ENCODE assay signal across 26 cellular contexts in genomic region chr14:94695231-94695630, GRCh38.
DNase-seq lines count a peak whose midpoint lies in the region; ATAC-seq and TF ChIP-seq lines count a peak whose summit lies in the region.
"Had no signal": no experiment of that assay in that cellular context is flagged by ENCODE, and none has a peak within 500 bp of the region (broad histone marks: within the 10 kb centered on the region; RNA-seq: fewer than 3 reads in every experiment).

No MANE protein-coding gene starts in this region.

- H3K79me2 ChIP-seq in GM23338 (replicated peaks; ENCODE audit: insufficient read depth): no peaks in the 10 kb centered on the region

- no peaks in the 10 kb centered on the region for H3K36me3 Mint-ChIP-seq in neural crest cell (ENCODE audit: low read depth)
- H3K36me3 Mint-ChIP-seq in GM23338 (ENCODE audit: low read depth): no peaks in the 10 kb centered on the region
- H3K36me3 Mint-ChIP-seq: CD14-positive monocyte; CD4-positive, alpha-beta memory T cell; CD4-positive, CD25-positive, alpha-beta regulatory T cell; CD8-positive, alpha-beta memory T cell had no signal

- H3K9ac ChIP-seq in mesenchymal stem cell (ENCODE audit: low read length): no peak overlapping the region

- H2BK12ac ChIP-seq in mesenchymal stem cell (ENCODE audit: low read length in 2 of 2): no peak overlapping the region

- no peaks in the 10 kb centered on the region for H3K4me1 Mint-ChIP-seq in stimulated activated naive CD8-positive, alpha-beta T cell treated with anti-CD3 and anti-CD28 coated beads, Interleukin-15, amount 100 ng/mL, for 72 hours
- H3K4me1 Mint-ChIP-seq in neural crest cell: peaks cover 9% of the 10 kb centered on the region
- H3K4me1 Mint-ChIP-seq in GM23338: peaks cover 9% of the 10 kb centered on the region
- H3K4me1 Mint-ChIP-seq: B cell; CD4-positive, CD25-positive, alpha-beta regulatory T cell had no signal

- no peak overlapping the region for H3K27ac Mint-ChIP-seq in stimulated activated naive CD8-positive, alpha-beta T cell treated with anti-CD3 and anti-CD28 coated beads, Interleukin-15, amount 100 ng/mL, for 72 hours
- H3K27ac Mint-ChIP-seq in neural crest cell (ENCODE audit: unreplicated experiment): peak overlapping the region; percentile 35
- no peak overlapping the region for H3K27ac Mint-ChIP-seq in GM23338
- H3K27ac Mint-ChIP-seq: B cell; CD4-positive, alpha-beta memory T cell; CD4-positive, CD25-positive, alpha-beta regulatory T cell; CD8-positive, alpha-beta memory T cell had no signal

- H3K23ac ChIP-seq in mesenchymal stem cell (ENCODE audit: low read length in 2 of 2): no peak overlapping the region

- H3K27me3 Mint-ChIP-seq in stimulated activated naive CD8-positive, alpha-beta T cell treated with anti-CD3 and anti-CD28 coated beads, Interleukin-15, amount 100 ng/mL, for 72 hours: peaks cover 55% of the 10 kb centered on the region
- peaks cover 15% of the 10 kb centered on the region for H3K27me3 Mint-ChIP-seq in neural crest cell (ENCODE audit: low read depth)
- peaks cover 17% of the 10 kb centered on the region for H3K27me3 Mint-ChIP-seq in GM23338 (ENCODE audit: insufficient read depth, low read depth, poor library complexity)
- H3K27me3 Mint-ChIP-seq: CD4-positive, CD25-positive, alpha-beta regulatory T cell had no signal

- no peak overlapping the region for H2BK120ac ChIP-seq in mesenchymal stem cell (ENCODE audit: low read depth, low read length)

- no peak overlapping the region for H4K91ac ChIP-seq in mesenchymal stem cell (ENCODE audit: low read length)

- H3K4ac ChIP-seq in mesenchymal stem cell (ENCODE audit: low read depth in 1 of 2, low read length in 2 of 2): no peak overlapping the region

- 91% methylated on average over 18 of the region's 18 CpGs for WGBS in mesenchymal stem cell
- WGBS in sigmoid colon, 2 donors: 91 to 94% methylated on average over 18 of the region's 18 CpGs

- no peak overlapping the region for H3K4me3 ChIP-seq in mesenchymal stem cell (ENCODE audit: insufficient read depth in 1 of 2, low read depth in 1 of 2, low read length in 2 of 2)
- no peak overlapping the region for H3K4me3 ChIP-seq in upper lobe of right lung
- no peak overlapping the region for H3K4me3 ChIP-seq in sigmoid colon
- no peak overlapping the region for H3K4me3 ChIP-seq in GM23338
- H3K4me3 ChIP-seq: A549, GM12878 had no signal

- H3K4me2 ChIP-seq in mesenchymal stem cell (ENCODE audit: low read length, poor library complexity, severe bottlenecking) (no peak overlapping the region), GM23338 (no peak overlapping the region)
- H3K4me2 ChIP-seq: A549 had no signal

- no peaks in the 10 kb centered on the region for H3K79me1 ChIP-seq in mesenchymal stem cell (replicated peaks; ENCODE audit: low read length, poor library complexity, severe bottlenecking)

- no peak overlapping the region for H3K4me3 Mint-ChIP-seq in stimulated activated naive CD8-positive, alpha-beta T cell treated with anti-CD3 and anti-CD28 coated beads, Interleukin-15, amount 100 ng/mL, for 72 hours
- H3K4me3 Mint-ChIP-seq in neural crest cell: no peak overlapping the region
- H3K4me3 Mint-ChIP-seq in GM23338: no peak overlapping the region
- H3K4me3 Mint-ChIP-seq: B cell; CD14-positive monocyte; CD4-positive, alpha-beta memory T cell; CD4-positive, CD25-positive, alpha-beta regulatory T cell had no signal

- H3K36me3 ChIP-seq in mesenchymal stem cell (ENCODE audit: control insufficient read depth in 1 of 2, insufficient read depth in 2 of 2, low read depth in 1 of 2, low read length in 2 of 2): no peaks in the 10 kb centered on the region
- no peaks in the 10 kb centered on the region for H3K36me3 ChIP-seq in upper lobe of right lung
- no peaks in the 10 kb centered on the region for H3K36me3 ChIP-seq in sigmoid colon
- H3K36me3 ChIP-seq in GM23338 (ENCODE audit: insufficient read depth): no peaks in the 10 kb centered on the region

- no peaks in the 10 kb centered on the region for H3K9me3 Mint-ChIP-seq in stimulated activated naive CD8-positive, alpha-beta T cell treated with anti-CD3 and anti-CD28 coated beads, Interleukin-15, amount 100 ng/mL, for 72 hours
- no peaks in the 10 kb centered on the region for H3K9me3 Mint-ChIP-seq in neural crest cell
- H3K9me3 Mint-ChIP-seq in GM23338: no peaks in the 10 kb centered on the region
- H3K9me3 Mint-ChIP-seq: CD4-positive, alpha-beta memory T cell; CD8-positive, alpha-beta memory T cell had no signal

- DNase-seq in stimulated activated naive CD8-positive, alpha-beta T cell treated with anti-CD3 and anti-CD28 coated beads, Interleukin-15, amount 100 ng/mL, for 72 hours: no peak
- DNase-seq in stimulated activated naive CD8-positive, alpha-beta T cell treated with anti-CD3 and anti-CD28 coated beads, Interleukin-15, Interleukin-2, amounts not matched to agents 100 U/mL and 50 U/mL, for 24 hours: no peak
- DNase-seq in mesenchymal stem cell: no peak
- DNase-seq in neural crest cell (ENCODE audit: low read depth, low spot score): no peak
- DNase-seq in upper lobe of right lung: no peak
- no peak for DNase-seq in sigmoid colon
- DNase-seq in GM23338 (ENCODE audit: low spot score): no peak
- DNase-seq: AML-193; C1 segment of cervical spinal cord; CD4-positive, alpha-beta memory T cell; CD4-positive, CD25-positive, alpha-beta regulatory T cell; CD8-positive, alpha-beta memory T cell; COR-L47; DMS 273 treated with DMSO at 0.1 percent for 48 hours; DMS153; DMS53; DMS79; DND-41; EL; GDM1 had no signal

- TF ChIP-seq CTCF in neural crest cell (conservative IDR thresholded peaks at IDR 0.05): no peak
- no peak for TF ChIP-seq CTCF in upper lobe of right lung (IDR thresholded peaks at IDR 0.05)
- no peak for TF ChIP-seq CTCF in sigmoid colon (IDR thresholded peaks at IDR 0.05)
- TF ChIP-seq CTCF in GM23338 (conservative IDR thresholded peaks at IDR 0.05; ENCODE audit: low read depth in 2 of 2): no peak

- H3F3A ChIP-seq in GM23338 (replicated peaks; ENCODE audit: low read depth): no peaks in the 10 kb centered on the region

- H4K20me1 ChIP-seq in GM23338 (replicated peaks; ENCODE audit: insufficient read depth): no peaks in the 10 kb centered on the region

- H3K27me3 ChIP-seq in mesenchymal stem cell (ENCODE audit: control insufficient read depth in 1 of 2, insufficient read depth in 1 of 2, low read length in 2 of 2): peaks cover 4 to 29% of the 10 kb centered on the region in 2 experiments
- H3K27me3 ChIP-seq in upper lobe of right lung: peaks cover 4% of the 10 kb centered on the region
- H3K27me3 ChIP-seq in sigmoid colon: no peaks in the 10 kb centered on the region
- peaks cover 6% of the 10 kb centered on the region; the same call in 1 of the 2 replicates for H3K27me3 ChIP-seq in GM23338 (ENCODE audit: insufficient read depth)

- intact Hi-C loops in upper lobe of right lung (cut with DNase I) (no loop called here), sigmoid colon (cut with DNase I) (no loop called here)

- H3K14ac ChIP-seq in mesenchymal stem cell (ENCODE audit: low read length in 2 of 2): no peak overlapping the region

- TF ChIP-seq EP300 in sigmoid colon (IDR thresholded peaks at IDR 0.05): no peak

- no peak for TF ChIP-seq POLR2A in sigmoid colon (IDR thresholded peaks at IDR 0.05)

- no peak overlapping the region for H2AFZ ChIP-seq in mesenchymal stem cell (ENCODE audit: low read depth, low read length)
- H2AFZ ChIP-seq in GM23338: no peak overlapping the region

- peak overlapping the region; percentile 23 for H2AK5ac ChIP-seq in mesenchymal stem cell (ENCODE audit: low read length, severe bottlenecking)

- H3K18ac ChIP-seq in mesenchymal stem cell (ENCODE audit: low read depth in 1 of 2, low read length in 2 of 2): no peak overlapping the region

- H3K27ac ChIP-seq in mesenchymal stem cell (ENCODE audit: low read length, poor library complexity, severe bottlenecking) (no peak overlapping the region), upper lobe of right lung (no peak overlapping the region), sigmoid colon (no peak overlapping the region), GM23338 (ENCODE audit: low read depth) (no peak overlapping the region)
- H3K27ac ChIP-seq: 22Rv1, A549 had no signal

- H3K9me2 ChIP-seq in GM23338 (ENCODE audit: insufficient read depth): no peaks in the 10 kb centered on the region

- H3K4me1 ChIP-seq in mesenchymal stem cell (ENCODE audit: control insufficient read depth, insufficient read depth, low read depth, low read length): peaks cover 15% of the 10 kb centered on the region
- no peaks in the 10 kb centered on the region for H3K4me1 ChIP-seq in upper lobe of right lung
- no peaks in the 10 kb centered on the region for H3K4me1 ChIP-seq in sigmoid colon
- H3K4me1 ChIP-seq in GM23338 (ENCODE audit: insufficient read depth): peaks cover 2% of the 10 kb centered on the region
- H3K4me1 ChIP-seq: A549 had no signal

- no peak overlapping the region for H2BK15ac ChIP-seq in mesenchymal stem cell (ENCODE audit: low read depth, poor library complexity, severe bottlenecking)

- H4K8ac ChIP-seq in mesenchymal stem cell (ENCODE audit: low read length): no peak overlapping the region

- no peaks in the 10 kb centered on the region for H3K9me3 ChIP-seq in mesenchymal stem cell (ENCODE audit: control insufficient read depth, low read length)
- no peaks in the 10 kb centered on the region for H3K9me3 ChIP-seq in upper lobe of right lung
- H3K9me3 ChIP-seq in sigmoid colon: no peaks in the 10 kb centered on the region
- H3K9me3 ChIP-seq: A549 had no signal

- peak; percentile 30 for ATAC-seq in stimulated activated naive CD8-positive, alpha-beta T cell treated with anti-CD3 and anti-CD28 coated beads, Interleukin-15, amount 100 ng/mL, for 72 hours
- no peak for ATAC-seq in stimulated activated naive CD8-positive, alpha-beta T cell treated with anti-CD3 and anti-CD28 coated beads, Interleukin-15, Interleukin-2, amounts not matched to agents 100 U/mL and 50 U/mL, for 24 hours
- peak; percentile 15 for ATAC-seq in upper lobe of right lung
- no peak for ATAC-seq in GM19397 (IDR thresholded peaks at IDR 0.05; ENCODE audit: unreplicated experiment)
- no peak; the same call in 1 of the 3 replicates for ATAC-seq in GM23338
- ATAC-seq: A549, GM12878 had no signal

- H2BK5ac ChIP-seq in mesenchymal stem cell (ENCODE audit: low read depth, low read length, poor library complexity, severe bottlenecking): no peak overlapping the region

TF ChIP-seq in GM23338, 12 proteins besides CTCF, POLR2A, EP300 and RAD21 (continues in another document):
- no peak for TF ChIP-seq EZH2 (IDR thresholded peaks at IDR 0.05; ENCODE audit: low read depth, unreplicated experiment)

Comparison
In these comparisons a context has a peak if more than half of its experiments do, and no peak if none do; other contexts are left out.
1. ATAC-seq: peak in stimulated activated naive CD8-positive, alpha-beta T cell treated with anti-CD3 and anti-CD28 coated beads, Interleukin-15, amount 100 ng/mL, for 72 hours (single experiment) and upper lobe of right lung (single experiment); none in stimulated activated naive CD8-positive, alpha-beta T cell treated with anti-CD3 and anti-CD28 coated beads, Interleukin-15, Interleukin-2, amounts not matched to agents 100 U/mL and 50 U/mL, for 24 hours (single experiment), GM19397 (single experiment) and GM23338 (single experiment).